ENCODE assay signal across 21 cellular contexts in genomic region chr13:98802999-98803666, GRCh38. TPM values are rescaled to one million over a fixed set of nuclear protein-coding genes. Genes with fewer than 3 reads are reported as not detected.
DNase-seq lines count a peak whose midpoint lies in the region; ATAC-seq and TF ChIP-seq lines count a peak whose summit lies in the region.
"Had no signal": no experiment of that assay in that cellular context is flagged by ENCODE, and none has a peak within 500 bp of the region (broad histone marks: within the 10 kb centered on the region; RNA-seq: fewer than 3 reads in every experiment).

No MANE protein-coding gene starts in this region.

- POLR2A ChIA-PET in MCF 10A (lab: Yijun Ruan, JAX): interaction anchor here (1.6 kb wide), 1 partner anchor 17 kb away, joined by 3 read pairs; no protein-coding TSS in a partner anchor

- H3K4me3 ChIP-seq in Peyer's patch (no peak overlapping the region), esophagus (ENCODE audit: low read depth in 1 of 2, low read length in 2 of 2) (no peak overlapping the region), mucosa of descending colon (no peak overlapping the region)
- H3K4me3 ChIP-seq: K562 had no signal

- H3K36me3 ChIP-seq in Peyer's patch: peaks cover 0 to 20% (median 0%) of the 10 kb centered on the region in 3 donors
- H3K36me3 ChIP-seq in esophagus (ENCODE audit: control insufficient read depth in 2 of 2, insufficient read depth in 2 of 2, low read length in 1 of 2): peaks cover 10 to 27% of the 10 kb centered on the region in 2 donors
- no peaks in the 10 kb centered on the region for H3K36me3 ChIP-seq in mucosa of descending colon (ENCODE audit: low read depth)
- H3K36me3 ChIP-seq: BE2C had no signal

- WGBS in esophagus, 2 donors: 68% methylated on average over 8 of the region's 8 CpGs

- no peaks in the 10 kb centered on the region for H3K27me3 Mint-ChIP-seq in type B pancreatic cell
- H3K27me3 Mint-ChIP-seq in MCF 10A (ENCODE audit: insufficient read depth, unreplicated experiment): no peaks in the 10 kb centered on the region
- H3K27me3 Mint-ChIP-seq: CD4-positive, CD25-positive, alpha-beta regulatory T cell had no signal

- H3K36me3 Mint-ChIP-seq in type B pancreatic cell (peaks cover 8% of the 10 kb centered on the region), MCF 10A (ENCODE audit: insufficient read depth, unreplicated experiment) (peaks cover 50% of the 10 kb centered on the region)

- no peak for TF ChIP-seq CTCF in Peyer's patch (IDR thresholded peaks at IDR 0.05)
- TF ChIP-seq CTCF in mucosa of descending colon (IDR thresholded peaks at IDR 0.05): no peak
- no peak for TF ChIP-seq CTCF in type B pancreatic cell (conservative IDR thresholded peaks at IDR 0.05)
- TF ChIP-seq CTCF in MCF 10A (IDR thresholded peaks at IDR 0.05; ENCODE audit: unreplicated experiment): no peak

- H3K9me3 ChIP-seq in Peyer's patch (no peaks in the 10 kb centered on the region), esophagus (ENCODE audit: control insufficient read depth in 2 of 2, insufficient read depth in 1 of 2, low read depth in 1 of 2, low read length in 1 of 2) (no peaks in the 10 kb centered on the region), mucosa of descending colon (no peaks in the 10 kb centered on the region)
- H3K9me3 ChIP-seq: BE2C had no signal

- H3K4me1 ChIP-seq in Peyer's patch (peaks cover 0 to 10% (median 0%) of the 10 kb centered on the region in 4 donors), esophagus (ENCODE audit: control insufficient read depth in 2 of 2, insufficient read depth in 2 of 2, low read length in 1 of 2) (peaks cover 0 to 3% of the 10 kb centered on the region in 2 donors), mucosa of descending colon (ENCODE audit: low read depth) (no peaks in the 10 kb centered on the region)
- H3K4me1 ChIP-seq: BE2C had no signal

- no peaks in the 10 kb centered on the region for H3K9me3 Mint-ChIP-seq in type B pancreatic cell
- no peaks in the 10 kb centered on the region for H3K9me3 Mint-ChIP-seq in MCF 10A (ENCODE audit: unreplicated experiment)
- H3K9me3 Mint-ChIP-seq: CD4-positive, CD25-positive, alpha-beta regulatory T cell had no signal

- peaks cover 7% of the 10 kb centered on the region for H3K4me1 Mint-ChIP-seq in type B pancreatic cell (ENCODE audit: unreplicated experiment)
- H3K4me1 Mint-ChIP-seq in MCF 10A (ENCODE audit: insufficient read depth, unreplicated experiment): no peaks in the 10 kb centered on the region
- H3K4me1 Mint-ChIP-seq: CD4-positive, CD25-positive, alpha-beta regulatory T cell had no signal

- intact Hi-C loops in mucosa of descending colon (cut with DNase I, micrococcal nuclease): no loop called here
- intact Hi-C loops in MCF 10A (cut with micrococcal nuclease): no loop called here

- CTCF ChIA-PET in MCF 10A (lab: Yijun Ruan, JAX): interaction anchor here (0.6 to 1.6 kb wide), 2 partner anchors 80 to 358 kb away, joined by 6 to 7 read pairs; no protein-coding TSS in a partner anchor

- H3K27me3 ChIP-seq in Peyer's patch (no peaks in the 10 kb centered on the region), esophagus (ENCODE audit: control insufficient read depth in 1 of 2, insufficient read depth in 2 of 2, low read length in 2 of 2) (no peaks in the 10 kb centered on the region)
- H3K27me3 ChIP-seq: BE2C had no signal

- peak in 2 of 3 donors; percentile 69 for DNase-seq in Peyer's patch
- DNase-seq in mucosa of descending colon: no peak
- peak; percentile 59 for DNase-seq in type B pancreatic cell (ENCODE audit: extremely low spot score, unreplicated experiment)
- DNase-seq in NCI-H226: no peak
- no peak for DNase-seq in activated gamma-delta T cell (lab: John Stamatoyannopoulos, UW)
- DNase-seq in MCF 10A (ENCODE audit: unreplicated experiment): no peak
- DNase-seq: BE2C; CD4-positive, CD25-positive, alpha-beta regulatory T cell; DMS79; MM.1S; NCI-H1092; NCI-H1436; NCI-H187 treated with DMSO at 0.1 percent for 48 hours; NCI-H510A; NCI-H748 treated with DMSO at 0.1 percent for 48 hours had no signal

- H3K4me3 Mint-ChIP-seq in type B pancreatic cell (no peak overlapping the region), MCF 10A (ENCODE audit: unreplicated experiment) (no peak overlapping the region)

- peak; percentile 62 for ATAC-seq in mucosa of descending colon
- ATAC-seq: K562, Panc1, SK-N-SH treated with all-trans-retinoic acid at 6 μM for 48 hours had no signal

- H3K27ac ChIP-seq in Peyer's patch (peak overlapping the region in 3 of 4 donors; percentile 21 to 87 (median 76)), esophagus (ENCODE audit: low read depth in 2 of 2, low read length in 1 of 2) (peak overlapping the region; percentile 3 to 72)

- TF ChIP-seq POLR2A in Peyer's patch (IDR thresholded peaks at IDR 0.05): peak in 1 of 2 donors; percentile 31

- H3K27ac Mint-ChIP-seq in type B pancreatic cell (peak overlapping the region; percentile 12), MCF 10A (ENCODE audit: low read depth, unreplicated experiment) (no peak overlapping the region)
- H3K27ac Mint-ChIP-seq: CD4-positive, CD25-positive, alpha-beta regulatory T cell had no signal

- no TSS peak for BruUV-seq in MCF 10A (replicated peaks; lab: Mats Ljungman, UMichigan)

RNA-seq across cellular contexts. Expression of gene SLC15A1, which starts 50.7 kb away (rescaled TPM):
- total RNA-seq in Peyer's patch (100 to 1,000 TPM in 3 of 4 donors, 1 to 10 TPM in 1; 4.1 to 732 (median 555) TPM), mucosa of descending colon (10 to 100 TPM; 27.2 to 45.1 (median 37.9) TPM), type B pancreatic cell (ENCODE audit: low replicate concordance) (3.2 and 10.9 TPM in 2 replicates), MCF 10A (2022) (not detected in 2 replicates)
- 1 to 10 TPM in 1 of 2 donors, under 1 TPM in 1; 0.46 to 2.2 TPM for polyA plus RNA-seq in esophagus
- total RNA-seq: A673; CD4-positive, CD25-positive, alpha-beta regulatory T cell; K562; LHCN-M2 had no signal
- polyA plus RNA-seq: CD4-positive, CD25-positive, alpha-beta regulatory T cell; K562 had no signal

Comparison
In these comparisons a context has a peak if more than half of its experiments do, and no peak if none do; other contexts are left out.
1. DNase-seq: peak in Peyer's patch (2 of 3) and type B pancreatic cell (single experiment); none in mucosa of descending colon (0 of 3), NCI-H226 (single experiment), activated gamma-delta T cell (single experiment) and MCF 10A (single experiment).